1 cellular context compared by ENCODE assay signal in genomic region chr14:103880986-103881926, GRCh38.
TF ChIP-seq lines count a peak whose summit lies in the region.

No MANE protein-coding gene starts in this region.

TF ChIP-seq in liver, 16 proteins besides CTCF, POLR2A, EP300 and RAD21 (continued from another document):
- TF ChIP-seq REST (IDR thresholded peaks at IDR 0.05) (peak; percentile 77), ATF3 (IDR thresholded peaks at IDR 0.05) (no peak), GABPA (IDR thresholded peaks at IDR 0.05 in 1 of 2, conservative IDR thresholded peaks at IDR 0.05 in 1 of 2) (peak in 1 of 2 donors; percentile 49), SP1 (IDR thresholded peaks at IDR 0.05) (peak; percentile 96), HNF4A (conservative IDR thresholded peaks at IDR 0.05) (peak; percentile 91 to 96), JUND (IDR thresholded peaks at IDR 0.05) (peak in 1 of 2 donors; percentile 67), FOXA1 (IDR thresholded peaks at IDR 0.05) (peak; percentile 13), TAF1 (conservative IDR thresholded peaks at IDR 0.05) (no peak), ZBTB33 (IDR thresholded peaks at IDR 0.05) (peak; percentile 78), RXRA (IDR thresholded peaks at IDR 0.05) (peak; percentile 88 to 97)
